Comparison of ENCODE assay signal across 10 cellular contexts in the genomic region with DNA sequence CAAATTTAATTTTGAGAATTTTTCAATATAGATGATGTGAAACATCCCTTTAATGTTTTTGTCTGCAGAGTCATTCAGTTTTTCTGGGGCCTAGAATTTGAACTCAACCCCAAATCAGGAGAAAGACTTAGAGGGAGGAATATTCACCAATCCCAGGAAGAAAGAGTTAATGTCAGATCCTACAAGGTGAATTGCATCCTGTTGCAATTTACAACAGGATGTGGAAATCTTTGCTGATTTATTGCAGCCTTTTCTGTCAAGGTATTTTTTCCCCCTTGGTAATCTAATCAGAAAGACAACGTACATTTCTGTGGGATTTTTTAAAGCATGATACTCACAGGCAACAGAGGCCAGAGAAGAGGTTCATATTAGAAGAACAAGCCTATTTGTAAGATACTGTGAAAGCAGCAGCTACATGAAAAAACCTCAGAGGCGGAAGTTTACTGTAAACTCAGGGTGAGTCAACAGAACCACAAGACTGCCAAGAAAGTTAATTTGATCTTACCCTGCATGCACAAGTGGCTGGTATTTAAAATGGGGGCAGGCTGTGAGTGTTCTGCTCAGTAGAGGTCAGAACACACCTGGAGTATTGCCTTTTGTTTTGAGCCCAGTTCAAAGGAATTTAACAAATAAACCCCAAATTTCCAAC.
DNase-seq lines count a peak whose midpoint lies in the region; ATAC-seq and TF ChIP-seq lines count a peak whose summit lies in the region.
"Had no signal": no experiment of that assay in that cellular context is flagged by ENCODE, and none has a peak within 500 bp of the region (broad histone marks: within the 10 kb centered on the region; RNA-seq: fewer than 3 reads in every experiment).

No MANE protein-coding gene starts in this region.

- ATAC-seq in T-helper 17 cell (peak; percentile 94), HG03432 (IDR thresholded peaks at IDR 0.05; ENCODE audit: unreplicated experiment) (no peak), left lobe of liver (no peak)

- DNase-seq in MCF 10A (ENCODE audit: unreplicated experiment) (peak; percentile 70), breast epithelium (ENCODE audit: low spot score in 2 of 2) (no peak), T-helper 17 cell (no peak), foreskin melanocyte (peak; percentile 28), ureter (ENCODE audit: low spot score) (peak; percentile 45), left lobe of liver (ENCODE audit: low spot score) (no peak), SHP77 treated with DMSO at 0.1 percent for 48 hours (lab: John Stamatoyannopoulos, UW) (no peak)
- DNase-seq: NCI-H187 had no signal

- TF ChIP-seq POLR2A in breast epithelium (IDR thresholded peaks at IDR 0.05) = no peak

- H3K36me3 ChIP-seq in breast epithelium = no peaks in the 10 kb centered on the region
- H3K36me3 ChIP-seq: cardiac muscle cell had no signal

- no peaks in the 10 kb centered on the region for H3K36me3 Mint-ChIP-seq in MCF 10A (ENCODE audit: insufficient read depth, unreplicated experiment)
- H3K36me3 Mint-ChIP-seq in T-helper 17 cell (ENCODE audit: low read depth) = peaks cover 3% of the 10 kb centered on the region

- intact Hi-C loops in MCF 10A (cut with micrococcal nuclease) = no loop called here
- intact Hi-C loops in breast epithelium (cut with DNase I; ENCODE audit: low total_unique reads) = no loop called here

- H3K27ac Mint-ChIP-seq in MCF 10A (ENCODE audit: low read depth, unreplicated experiment) (peak overlapping the region; percentile 74), T-helper 17 cell (peak overlapping the region; percentile 79)

- no peak overlapping the region for H3K27ac ChIP-seq in breast epithelium
- H3K27ac ChIP-seq: cardiac muscle cell had no signal

- no peaks in the 10 kb centered on the region for H3K9me3 Mint-ChIP-seq in MCF 10A (ENCODE audit: unreplicated experiment)

- no peaks in the 10 kb centered on the region for H3K27me3 Mint-ChIP-seq in MCF 10A (ENCODE audit: insufficient read depth, unreplicated experiment)
- no peaks in the 10 kb centered on the region for H3K27me3 Mint-ChIP-seq in T-helper 17 cell

- no peaks in the 10 kb centered on the region for H3K27me3 ChIP-seq in breast epithelium
- H3K27me3 ChIP-seq: cardiac muscle cell had no signal

- peaks cover 25% of the 10 kb centered on the region for H3K4me1 Mint-ChIP-seq in MCF 10A (ENCODE audit: insufficient read depth, unreplicated experiment)
- peaks cover 41% of the 10 kb centered on the region for H3K4me1 Mint-ChIP-seq in T-helper 17 cell

- H3K4me3 ChIP-seq in breast epithelium = no peak overlapping the region
- H3K4me3 ChIP-seq: cardiac muscle cell had no signal

- CTCF ChIA-PET in MCF 10A (lab: Yijun Ruan, JAX) = interaction anchor here (0.6 to 4.6 kb wide), 10 partner anchors 13 to 1218 kb away, joined by 3 to 25 read pairs (median 4); no protein-coding TSS in a partner anchor

- no TSS peak for BruUV-seq in MCF 10A (replicated peaks; lab: Mats Ljungman, UMichigan)

- no peaks in the 10 kb centered on the region for H3K9me3 ChIP-seq in breast epithelium
- H3K9me3 ChIP-seq in T-helper 17 cell (ENCODE audit: control insufficient read depth, low read length, poor library complexity, severe bottlenecking) = no peaks in the 10 kb centered on the region

- H3K4me1 ChIP-seq in breast epithelium = no peaks in the 10 kb centered on the region

- H3K4me3 Mint-ChIP-seq in MCF 10A (ENCODE audit: unreplicated experiment) = peak overlapping the region; percentile 18
- H3K4me3 Mint-ChIP-seq in T-helper 17 cell = peak overlapping the region; percentile 19

- POLR2A ChIA-PET in MCF 10A (lab: Yijun Ruan, JAX) = interaction anchor here (0.8 to 1.6 kb wide), 3 partner anchors 51 to 264 kb away, joined by 3 to 4 read pairs (median 4); no protein-coding TSS in a partner anchor

- TF ChIP-seq CTCF in MCF 10A (IDR thresholded peaks at IDR 0.05; ENCODE audit: unreplicated experiment) (no peak), breast epithelium (IDR thresholded peaks at IDR 0.05) (no peak)

Comparison
In these comparisons a context has a peak if more than half of its experiments do, and no peak if none do; other contexts are left out.
1. DNase-seq: peak in MCF 10A (single experiment), foreskin melanocyte (single experiment) and ureter (single experiment); none in breast epithelium (0 of 2), T-helper 17 cell (0 of 3), left lobe of liver (single experiment) and SHP77 treated with DMSO at 0.1 percent for 48 hours (single experiment).